Comparison of ENCODE assay signal across 12 cellular contexts in genomic region chr13:30477346-30478235, GRCh38. TPM values are rescaled to one million over a fixed set of nuclear protein-coding genes. Genes with fewer than 3 reads are reported as not detected.
DNase-seq lines count a peak whose midpoint lies in the region; ATAC-seq and TF ChIP-seq lines count a peak whose summit lies in the region.
"Had no signal": no experiment of that assay in that cellular context is flagged by ENCODE, and none has a peak within 500 bp of the region (broad histone marks: within the 10 kb centered on the region; RNA-seq: fewer than 3 reads in every experiment).

No MANE protein-coding gene starts in this region.

- H3K4me1 Mint-ChIP-seq in endothelial cell (ENCODE audit: unreplicated experiment) = peaks cover 7% of the 10 kb centered on the region

- ATAC-seq in GM18511 (IDR thresholded peaks at IDR 0.05; ENCODE audit: unreplicated experiment) (peak; percentile 97), GM21723 (IDR thresholded peaks at IDR 0.05; ENCODE audit: unreplicated experiment) (peak; percentile 98), HG03520 (IDR thresholded peaks at IDR 0.05; ENCODE audit: unreplicated experiment) (peak; percentile 91)

- WGBS in ovary, 3 donors = 77 to 82% (median 79%) methylated on average over 4 of the region's 4 CpGs

- H3K4me1 ChIP-seq in ovary (ENCODE audit: insufficient read depth) = no peaks in the 10 kb centered on the region
- H3K4me1 ChIP-seq: sigmoid colon had no signal

- intact Hi-C loops in ovary (cut with DNase I) = loop anchor here in 1 of 4 donors (10.0 kb wide), 1 partner anchor 577 kb away; no protein-coding TSS in a partner anchor
- intact Hi-C loops in posterior vena cava (cut with DNase I) = no loop called here

- H3K4me3 Mint-ChIP-seq in endothelial cell (ENCODE audit: unreplicated experiment) = no peak overlapping the region

- H3K4me3 ChIP-seq in ovary = no peak overlapping the region
- H3K4me3 ChIP-seq: sigmoid colon, suprapubic skin had no signal

- TF ChIP-seq EP300 in ovary (IDR thresholded peaks at IDR 0.05) = no peak

- H3K27ac Mint-ChIP-seq in endothelial cell (ENCODE audit: unreplicated experiment) = no peak overlapping the region

- no peaks in the 10 kb centered on the region for H3K27me3 Mint-ChIP-seq in endothelial cell (ENCODE audit: unreplicated experiment)

- no peaks in the 10 kb centered on the region for H3K9me3 ChIP-seq in ovary
- H3K9me3 ChIP-seq: sigmoid colon, suprapubic skin had no signal

- no peaks in the 10 kb centered on the region for H3K36me3 Mint-ChIP-seq in endothelial cell (ENCODE audit: low read depth, unreplicated experiment)

- no peaks in the 10 kb centered on the region for H3K36me3 ChIP-seq in ovary
- H3K36me3 ChIP-seq: sigmoid colon, suprapubic skin had no signal

- TF ChIP-seq POLR2A in ovary (IDR thresholded peaks at IDR 0.05) = no peak

- DNase-seq in endothelial cell (ENCODE audit: low spot score) (peak; percentile 8), hypothalamus (lab: John Stamatoyannopoulos, UW) (no peak), ovary (no peak), hippocampal formation (lab: John Stamatoyannopoulos, UW) (no peak), posterior vena cava (ENCODE audit: low spot score) (no peak)
- DNase-seq: amniotic stem cell, NCI-H1694 treated with DMSO at 0.1 percent for 48 hours, sigmoid colon had no signal

- no peaks in the 10 kb centered on the region for H3K27me3 ChIP-seq in ovary
- H3K27me3 ChIP-seq: sigmoid colon, suprapubic skin had no signal

- TF ChIP-seq CTCF in endothelial cell (IDR thresholded peaks at IDR 0.05; ENCODE audit: unreplicated experiment) (no peak), ovary (IDR thresholded peaks at IDR 0.05) (no peak)

- no peak overlapping the region for H3K27ac ChIP-seq in ovary
- H3K27ac ChIP-seq: sigmoid colon, suprapubic skin had no signal

- H3K9me3 Mint-ChIP-seq in endothelial cell (ENCODE audit: unreplicated experiment) = no peaks in the 10 kb centered on the region

RNA-seq across cellular contexts. Expression of gene HMGB1, which starts 11.9 kb away (rescaled TPM):
- total RNA-seq in endothelial cell (ENCODE audit: unreplicated experiment) (230 TPM), ovary (100 to 1,000 TPM; 163 to 283 (median 240) TPM), posterior vena cava (100 to 1,000 TPM; 241 to 254 TPM)
- 100 to 1,000 TPM; 278 to 323 TPM for polyA plus RNA-seq in ovary

RNA-seq across cellular contexts. Expression of gene UBE2L5, which starts 55.3 kb away (rescaled TPM):
- total RNA-seq in endothelial cell (ENCODE audit: unreplicated experiment) = not detected
- total RNA-seq in ovary = under 1 TPM in 2 of 7 donors, not detected in 5; 0.11 to 0.15 TPM
- under 1 TPM in 1 of 2 donors, not detected in 1; 0.48 TPM for polyA plus RNA-seq in ovary
- 1 to 10 TPM in 1 of 2 donors, under 1 TPM in 1; 0.14 to 1.2 TPM for total RNA-seq in posterior vena cava
